ENCODE assay signal across 21 cellular contexts in genomic region chr2:170229125-170229524, GRCh38.
DNase-seq lines count a peak whose midpoint lies in the region; ATAC-seq and FAIRE-seq lines count a peak whose summit lies in the region.
"Had no signal": no experiment of that assay in that cellular context is flagged by ENCODE, and none has a peak within 500 bp of the region (broad histone marks: within the 10 kb centered on the region; RNA-seq: fewer than 3 reads in every experiment).

No MANE protein-coding gene starts in this region.

- no peak for ATAC-seq in HG03469 (IDR thresholded peaks at IDR 0.05; ENCODE audit: unreplicated experiment)
- no peak for ATAC-seq in HG03095 (IDR thresholded peaks at IDR 0.05; ENCODE audit: unreplicated experiment)
- ATAC-seq: CD8-positive, alpha-beta T cell; T-cell had no signal

- peak; percentile 37 for DNase-seq in NCI-H1105 treated with DMSO at 0.1 percent for 48 hours (lab: John Stamatoyannopoulos, UW)
- DNase-seq in NCI-H1105 (lab: John Stamatoyannopoulos, UW): no peak
- DNase-seq in NCI-H1092 (lab: John Stamatoyannopoulos, UW): peak; percentile 13
- peak; percentile 26 for DNase-seq in NCI-H2227 treated with DMSO at 0.1 percent for 48 hours (lab: John Stamatoyannopoulos, UW)
- DNase-seq in germinal center (ENCODE audit: low spot score): no peak
- DNase-seq: C1 segment of cervical spinal cord; CD8-positive, alpha-beta T cell; DND-41; GOT3; HCEC 1CT; KBM-7; NCI-H1694 treated with DMSO at 0.1 percent for 48 hours; NCI-H2107; NCI-H345; Peyer's patch; SJCRH30; T-cell had no signal

- FAIRE-seq in islet of Langerhans (lab: Jason Lieb, UNC): peak; percentile 65
- FAIRE-seq: GM12878 had no signal

Comparison
In these comparisons a context has a peak if more than half of its experiments do, and no peak if none do; other contexts are left out.
1. DNase-seq: peak in NCI-H1105 treated with DMSO at 0.1 percent for 48 hours (single experiment), NCI-H1092 (single experiment) and NCI-H2227 treated with DMSO at 0.1 percent for 48 hours (single experiment); none in NCI-H1105 (single experiment) and germinal center (single experiment).